In genomic region chr4:40214038-40214437, GRCh38 we compare ENCODE assay signal across 16 cellular contexts. TPM values are rescaled to one million over a fixed set of nuclear protein-coding genes. Genes with fewer than 3 reads are reported as not detected.
DNase-seq lines count a peak whose midpoint lies in the region; ATAC-seq and TF ChIP-seq lines count a peak whose summit lies in the region.
"Had no signal": no experiment of that assay in that cellular context is flagged by ENCODE, and none has a peak within 500 bp of the region (broad histone marks: within the 10 kb centered on the region; RNA-seq: fewer than 3 reads in every experiment).

No MANE protein-coding gene starts in this region.

- no peaks in the 10 kb centered on the region for H3K27me3 Mint-ChIP-seq in activated CD4-positive, alpha-beta T cell treated with anti-CD3 and anti-CD28 coated beads, Interleukin-2, amount 10 ng/mL, durations not matched to agents 24 days and 14 days
- no peaks in the 10 kb centered on the region for H3K27me3 Mint-ChIP-seq in activated naive CD4-positive, alpha-beta T cell treated with anti-CD3 and anti-CD28 coated beads for 36 hours (ENCODE audit: low read depth)
- H3K27me3 Mint-ChIP-seq in natural killer cell (ENCODE audit: low read depth in 2 of 2) = no peaks in the 10 kb centered on the region
- H3K27me3 Mint-ChIP-seq in WTC11 (ENCODE audit: low read depth) = no peaks in the 10 kb centered on the region
- H3K27me3 Mint-ChIP-seq: brain had no signal

- H3K4me3 Mint-ChIP-seq in activated CD4-positive, alpha-beta T cell treated with anti-CD3 and anti-CD28 coated beads, Interleukin-2, amount 10 ng/mL, durations not matched to agents 24 days and 14 days = peak overlapping the region; percentile 66
- H3K4me3 Mint-ChIP-seq in activated naive CD4-positive, alpha-beta T cell treated with anti-CD3 and anti-CD28 coated beads for 36 hours = peak overlapping the region; percentile 64
- H3K4me3 Mint-ChIP-seq in natural killer cell (peak overlapping the region; percentile 5), WTC11 (no peak overlapping the region)
- H3K4me3 Mint-ChIP-seq: brain, nephron had no signal

- no TSS peak for BruUV-seq in Panc1 (replicated peaks; lab: Mats Ljungman, UMichigan)

- no peak overlapping the region for H3K4me3 ChIP-seq in Panc1 (ENCODE audit: low read depth in 2 of 2, low read length in 2 of 2)
- H3K4me3 ChIP-seq: GM23248 had no signal

- H3K9me3 ChIP-seq in Panc1 (ENCODE audit: control insufficient read depth, insufficient read depth, low read depth, low read length) = no peaks in the 10 kb centered on the region
- H3K9me3 ChIP-seq: Caco-2 had no signal

- intact Hi-C loops in activated CD4-positive, alpha-beta T cell treated with anti-CD3 and anti-CD28 coated beads, Interleukin-2, amount 10 ng/mL, durations not matched to agents 24 days and 14 days (cut with micrococcal nuclease) = no loop called here
- intact Hi-C loops in Panc1 (cut with micrococcal nuclease; ENCODE audit: unreplicated experiment) (no loop called here), natural killer cell (cut with micrococcal nuclease) (no loop called here), sciatic nerve (cut with DNase I) (no loop called here)
- intact Hi-C loops in activated naive CD4-positive, alpha-beta T cell treated with anti-CD3 and anti-CD28 coated beads for 36 hours (cut with micrococcal nuclease) = loop anchor here (1.0 kb wide), 1 partner anchor 8 kb away; no protein-coding TSS in a partner anchor

- peaks cover 83% of the 10 kb centered on the region for H3K4me1 Mint-ChIP-seq in activated CD4-positive, alpha-beta T cell treated with anti-CD3 and anti-CD28 coated beads, Interleukin-2, amount 10 ng/mL, durations not matched to agents 24 days and 14 days
- H3K4me1 Mint-ChIP-seq in activated naive CD4-positive, alpha-beta T cell treated with anti-CD3 and anti-CD28 coated beads for 36 hours (ENCODE audit: low read depth) = peaks cover 94% of the 10 kb centered on the region
- H3K4me1 Mint-ChIP-seq in natural killer cell (peaks cover 79 to 95% of the 10 kb centered on the region in 2 donors), WTC11 (peaks cover 27% of the 10 kb centered on the region)
- H3K4me1 Mint-ChIP-seq: brain, nephron had no signal

- POLR2A ChIA-PET in Panc1 (lab: Charles Lee) = no interaction called here
- POLR2A ChIA-PET in WTC11 (lab: Charles Lee) = no interaction called here

- H3K36me3 Mint-ChIP-seq in activated CD4-positive, alpha-beta T cell treated with anti-CD3 and anti-CD28 coated beads, Interleukin-2, amount 10 ng/mL, durations not matched to agents 24 days and 14 days (ENCODE audit: low read depth) = peaks cover 84% of the 10 kb centered on the region
- H3K36me3 Mint-ChIP-seq in activated naive CD4-positive, alpha-beta T cell treated with anti-CD3 and anti-CD28 coated beads for 36 hours (ENCODE audit: low read depth) = peaks cover 71% of the 10 kb centered on the region
- H3K36me3 Mint-ChIP-seq in natural killer cell (no peaks in the 10 kb centered on the region), WTC11 (0 out of 2 replicates have a peak, but pooled peaks cover 2% of the 10 kb centered on the region)
- H3K36me3 Mint-ChIP-seq: brain had no signal

- no peaks in the 10 kb centered on the region for H3K27me3 ChIP-seq in Panc1 (ENCODE audit: control insufficient read depth, insufficient read depth, low read length)

- ATAC-seq in Panc1 = no peak
- ATAC-seq in natural killer cell = peak in 2 of 3 donors; percentile 53 to 55
- no peak for ATAC-seq in WTC11
- no peak for ATAC-seq in sciatic nerve
- ATAC-seq: left ventricle myocardium superior, Right ventricle myocardium inferior had no signal

- peak overlapping the region; percentile 51; the same call in 1 of the 2 replicates for H3K27ac ChIP-seq in Panc1 (ENCODE audit: low read length)
- H3K27ac ChIP-seq: GM23248 had no signal

- CTCF ChIA-PET in Panc1 (lab: Charles Lee) (no interaction called here), WTC11 (lab: Charles Lee) (interaction anchor here (0.8 kb wide), 1 partner anchor 103 kb away, joined by 4 read pairs; no protein-coding TSS in a partner anchor)
- CTCF ChIA-PET in activated naive CD4-positive, alpha-beta T cell treated with anti-CD3 and anti-CD28 coated beads for 36 hours (lab: Charles Lee) = interaction anchor here (0.7 to 1.1 kb wide), 4 partner anchors 9 to 103 kb away, joined by 3 to 4 read pairs (median 3); no protein-coding TSS in a partner anchor

- H3K36me3 ChIP-seq in Panc1 (ENCODE audit: control insufficient read depth, insufficient read depth, low read length) = no peaks in the 10 kb centered on the region

- peaks cover 5% of the 10 kb centered on the region; the same call in 1 of the 2 replicates for H3K4me1 ChIP-seq in Panc1 (ENCODE audit: control insufficient read depth, insufficient read depth, low read length)

- TF ChIP-seq CTCF in Panc1 (IDR thresholded peaks at IDR 0.05) (no peak), natural killer cell (IDR thresholded peaks at IDR 0.05) (no peak), WTC11 (IDR thresholded peaks at IDR 0.05) (no peak)

- H3K9me3 Mint-ChIP-seq in activated CD4-positive, alpha-beta T cell treated with anti-CD3 and anti-CD28 coated beads, Interleukin-2, amount 10 ng/mL, durations not matched to agents 24 days and 14 days = no peaks in the 10 kb centered on the region
- no peaks in the 10 kb centered on the region for H3K9me3 Mint-ChIP-seq in activated naive CD4-positive, alpha-beta T cell treated with anti-CD3 and anti-CD28 coated beads for 36 hours
- H3K9me3 Mint-ChIP-seq in natural killer cell (no peaks in the 10 kb centered on the region), WTC11 (no peaks in the 10 kb centered on the region)
- H3K9me3 Mint-ChIP-seq: nephron had no signal

- in situ Hi-C loops in Panc1 (cut with HindIII; ENCODE audit: low pct_unique_long_range_greater_than_20kb, low sequenced_read_pairs) = no loop called here

- peak overlapping the region; percentile 82 for H3K27ac Mint-ChIP-seq in activated CD4-positive, alpha-beta T cell treated with anti-CD3 and anti-CD28 coated beads, Interleukin-2, amount 10 ng/mL, durations not matched to agents 24 days and 14 days
- H3K27ac Mint-ChIP-seq in activated naive CD4-positive, alpha-beta T cell treated with anti-CD3 and anti-CD28 coated beads for 36 hours = peak overlapping the region; percentile 93
- peak overlapping the region; percentile 56 to 64 for H3K27ac Mint-ChIP-seq in natural killer cell
- H3K27ac Mint-ChIP-seq in WTC11 = no peak overlapping the region
- H3K27ac Mint-ChIP-seq: brain, nephron had no signal

- peak; percentile 71 for DNase-seq in activated CD4-positive, alpha-beta T cell treated with anti-CD3 and anti-CD28 coated beads, Interleukin-2, amount 10 ng/mL, durations not matched to agents 24 days and 14 days
- DNase-seq in activated CD4-positive, alpha-beta T cell treated with anti-CD3 and anti-CD28 coated beads for 48 hours = no peak
- DNase-seq in Panc1 (ENCODE audit: low read depth, low spot score) (no peak), natural killer cell (no peak), WTC11 (ENCODE audit: low spot score) (no peak), germinal center (ENCODE audit: low spot score) (no peak), sciatic nerve (ENCODE audit: low spot score) (no peak)
- DNase-seq in activated naive CD4-positive, alpha-beta T cell treated with anti-CD3 and anti-CD28 coated beads for 36 hours = peak; percentile 56
- DNase-seq: Caco-2, GM23248, left ventricle myocardium superior had no signal

TF ChIP-seq in WTC11, 78 proteins besides CTCF, POLR2A, EP300 and RAD21:
- TF ChIP-seq ZNF671 (CRISPR knock-in tag; IDR thresholded peaks at IDR 0.05) (no peak), TP53 (CRISPR knock-in tag; IDR thresholded peaks at IDR 0.05) (no peak), NR2C2 (CRISPR knock-in tag; IDR thresholded peaks at IDR 0.05) (no peak), SMAD4 (CRISPR knock-in tag; IDR thresholded peaks at IDR 0.05) (no peak), RORB (CRISPR knock-in tag; IDR thresholded peaks at IDR 0.05) (no peak), GTF2I (CRISPR knock-in tag; conservative IDR thresholded peaks at IDR 0.05) (no peak), ZBTB21 (CRISPR knock-in tag; IDR thresholded peaks at IDR 0.05; ENCODE audit: borderline replicate concordance) (no peak)
- TF ChIP-seq, protein P1, sequence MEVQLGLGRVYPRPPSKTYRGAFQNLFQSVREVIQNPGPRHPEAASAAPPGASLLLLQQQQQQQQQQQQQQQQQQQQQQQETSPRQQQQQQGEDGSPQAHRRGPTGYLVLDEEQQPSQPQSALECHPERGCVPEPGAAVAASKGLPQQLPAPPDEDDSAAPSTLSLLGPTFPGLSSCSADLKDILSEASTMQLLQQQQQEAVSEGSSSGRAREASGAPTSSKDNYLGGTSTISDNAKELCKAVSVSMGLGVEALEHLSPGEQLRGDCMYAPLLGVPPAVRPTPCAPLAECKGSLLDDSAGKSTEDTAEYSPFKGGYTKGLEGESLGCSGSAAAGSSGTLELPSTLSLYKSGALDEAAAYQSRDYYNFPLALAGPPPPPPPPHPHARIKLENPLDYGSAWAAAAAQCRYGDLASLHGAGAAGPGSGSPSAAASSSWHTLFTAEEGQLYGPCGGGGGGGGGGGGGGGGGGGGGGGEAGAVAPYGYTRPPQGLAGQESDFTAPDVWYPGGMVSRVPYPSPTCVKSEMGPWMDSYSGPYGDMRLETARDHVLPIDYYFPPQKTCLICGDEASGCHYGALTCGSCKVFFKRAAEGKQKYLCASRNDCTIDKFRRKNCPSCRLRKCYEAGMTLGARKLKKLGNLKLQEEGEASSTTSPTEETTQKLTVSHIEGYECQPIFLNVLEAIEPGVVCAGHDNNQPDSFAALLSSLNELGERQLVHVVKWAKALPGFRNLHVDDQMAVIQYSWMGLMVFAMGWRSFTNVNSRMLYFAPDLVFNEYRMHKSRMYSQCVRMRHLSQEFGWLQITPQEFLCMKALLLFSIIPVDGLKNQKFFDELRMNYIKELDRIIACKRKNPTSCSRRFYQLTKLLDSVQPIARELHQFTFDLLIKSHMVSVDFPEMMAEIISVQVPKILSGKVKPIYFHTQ (CRISPR knock-in tag; IDR thresholded peaks at IDR 0.05) = no peak

RNA-seq across cellular contexts. Expression of gene RHOH, which starts 17.2 kb away (rescaled TPM):
- 98.1 and 107 TPM in 2 replicates for total RNA-seq in activated CD4-positive, alpha-beta T cell treated with anti-CD3 and anti-CD28 coated beads, Interleukin-2, amount 10 ng/mL, durations not matched to agents 24 days and 14 days
- total RNA-seq in Panc1 (2021; ENCODE audit: unreplicated experiment) (1.2 TPM), natural killer cell (100 to 1,000 TPM; 195 to 233 (median 195) TPM), WTC11 (2021) (3.9 to 8.7 TPM (median 7.4 TPM) in 3 replicates), sciatic nerve (2.5 TPM)
- 0.29 TPM for polyA plus RNA-seq in Panc1 (2012; ENCODE audit: insufficient read length)
- total RNA-seq in activated naive CD4-positive, alpha-beta T cell treated with anti-CD3 and anti-CD28 coated beads for 36 hours = 10 to 100 TPM; 87.5 to 92.7 TPM
- total RNA-seq: A172, Caco-2, GM23248, HT1080 had no signal
- polyA plus RNA-seq: GM23248 had no signal

Comparison
In these comparisons a context has a peak if more than half of its experiments do, and no peak if none do; other contexts are left out.
1. DNase-seq: peak in activated CD4-positive, alpha-beta T cell treated with anti-CD3 and anti-CD28 coated beads, Interleukin-2, amount 10 ng/mL, durations not matched to agents 24 days and 14 days (single experiment) and activated naive CD4-positive, alpha-beta T cell treated with anti-CD3 and anti-CD28 coated beads for 36 hours (single experiment); none in activated CD4-positive, alpha-beta T cell treated with anti-CD3 and anti-CD28 coated beads for 48 hours (single experiment), Panc1 (single experiment), natural killer cell (single experiment), WTC11 (single experiment), germinal center (single experiment) and sciatic nerve (single experiment).
2. ATAC-seq: peak in natural killer cell (2 of 3); none in Panc1 (single experiment), WTC11 (single experiment) and sciatic nerve (single experiment).